ENCODE assay signal across 1 cellular context in the genomic region with DNA sequence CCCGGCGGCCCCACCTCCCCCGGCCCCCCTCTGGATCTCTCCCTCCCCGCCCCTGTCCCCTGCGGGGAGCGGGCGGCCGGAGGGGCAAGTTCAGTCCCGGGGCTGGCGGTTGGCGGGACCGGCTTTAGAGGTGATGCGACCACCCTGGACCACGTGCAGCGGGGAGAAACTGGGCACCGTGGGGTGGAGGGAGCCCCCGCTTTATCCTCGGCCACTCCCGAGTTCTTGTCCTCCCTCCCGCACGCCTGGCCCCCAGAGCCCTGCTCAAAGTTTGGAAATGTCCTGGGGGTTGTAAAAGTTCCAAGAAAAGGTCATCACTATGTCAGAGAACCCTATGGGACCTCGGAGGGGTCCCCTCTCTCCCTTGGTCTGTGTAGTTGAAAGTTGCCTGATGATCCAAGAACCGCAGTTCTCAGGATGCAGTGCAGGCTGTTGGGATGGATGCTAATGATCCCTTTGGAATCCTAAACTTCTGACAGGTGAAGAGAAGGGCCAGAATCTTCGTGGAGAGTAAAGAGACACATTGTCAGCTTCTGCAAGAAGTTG.
TF ChIP-seq lines count a peak whose summit lies in the region.

No MANE protein-coding gene starts in this region.

TF ChIP-seq in SK-N-SH treated with all-trans-retinoic acid at 6 μM for 48 hours, 23 proteins besides CTCF, POLR2A, EP300 and RAD21 (continued from another document):
- no peak for TF ChIP-seq BACH2 (CRISPR knock-in tag; IDR thresholded peaks at IDR 0.05; ENCODE audit: borderline replicate concordance)
- TF ChIP-seq SNAI2 (CRISPR knock-in tag; IDR thresholded peaks at IDR 0.05) = no peak
